13 cellular contexts compared by ENCODE assay signal in genomic region chr16:31467151-31467550, GRCh38. TPM values are rescaled to one million over a fixed set of nuclear protein-coding genes. Genes with fewer than 3 reads are reported as not detected.
DNase-seq lines count a peak whose midpoint lies in the region; ATAC-seq and TF ChIP-seq lines count a peak whose summit lies in the region.
"Had no signal": no experiment of that assay in that cellular context is flagged by ENCODE, and none has a peak within 500 bp of the region (broad histone marks: within the 10 kb centered on the region; RNA-seq: fewer than 3 reads in every experiment).

No MANE protein-coding gene starts in this region.

- dilution Hi-C loops in mammary epithelial cell (cut with HindIII; ENCODE audit: low sequenced_read_pairs): loop anchor here (10.0 to 25.0 kb wide), 3 partner anchors 198 to 388 kb away; partner anchors contain the start of gene FUS

- CTCF ChIA-PET in mammary epithelial cell (lab: Charles Lee; ENCODE audit: low non-redundant PET): no interaction called here

- H3K4me3 Mint-ChIP-seq in effector memory CD8-positive, alpha-beta T cell: peak overlapping the region in 1 of 2 donors; percentile 29

- in situ Hi-C loops in mammary epithelial cell (cut with MboI; ENCODE audit: low sequenced_read_pairs in 2 of 2): loop anchor here in 1 of 2 donors (25.0 kb wide), 1 partner anchor 395 kb away; the partner anchor contains the start of gene ZNF267

- no TSS peak for BruUV-seq in mammary epithelial cell (replicated peaks; lab: Mats Ljungman, UMichigan)

- no peaks in the 10 kb centered on the region for H3K9me3 Mint-ChIP-seq in effector memory CD8-positive, alpha-beta T cell

- peaks cover 4% of the 10 kb centered on the region for H3K36me3 ChIP-seq in mammary epithelial cell (ENCODE audit: insufficient read depth, low read length)

- H3K79me2 ChIP-seq in mammary epithelial cell (ENCODE audit: insufficient read depth, low read length): no peaks in the 10 kb centered on the region

- intact Hi-C loops in mammary epithelial cell (cut with micrococcal nuclease): no loop called here

- peak overlapping the region; percentile 16 to 67 for H3K27ac Mint-ChIP-seq in effector memory CD8-positive, alpha-beta T cell

- 81% methylated on average over 2 of the region's 2 CpGs for WGBS in mammary epithelial cell (ENCODE audit: low coverage, missing lambda C conversion rate)

- peak; percentile 74 for ATAC-seq in GM19467 (IDR thresholded peaks at IDR 0.05; ENCODE audit: unreplicated experiment)
- no peak for ATAC-seq in effector memory CD8-positive, alpha-beta T cell (replicated peaks)
- ATAC-seq: left colon had no signal

- peaks cover 29% of the 10 kb centered on the region for H3K36me3 Mint-ChIP-seq in effector memory CD8-positive, alpha-beta T cell (ENCODE audit: insufficient read depth)

- H4K20me1 ChIP-seq in mammary epithelial cell (ENCODE audit: insufficient read depth, low read length): no peaks in the 10 kb centered on the region

- no peaks in the 10 kb centered on the region for H3K9me3 ChIP-seq in mammary epithelial cell (replicated peaks; ENCODE audit: insufficient read depth, low read length)

- H3K27me3 ChIP-seq in mammary epithelial cell (ENCODE audit: insufficient read depth, low read length): no peaks in the 10 kb centered on the region
- H3K27me3 ChIP-seq: cardiac muscle cell had no signal

- no peak overlapping the region for H3K27ac ChIP-seq in mammary epithelial cell (ENCODE audit: insufficient read depth, low read depth, low read length)
- H3K27ac ChIP-seq: C4-2B, cardiac muscle cell had no signal

- no peak overlapping the region for H2AFZ ChIP-seq in mammary epithelial cell (ENCODE audit: low read depth, low read length)

- TF ChIP-seq CTCF in mammary epithelial cell (conservative IDR thresholded peaks at IDR 0.05 in 1 of 2, IDR thresholded peaks at IDR 0.05 in 1 of 2; ENCODE audit: extremely low read depth in 1 of 2, insufficient read depth in 1 of 2, low read depth in 1 of 2, low read length in 2 of 2): no peak

- peaks cover 8% of the 10 kb centered on the region for H3K4me1 ChIP-seq in mammary epithelial cell (ENCODE audit: insufficient read depth, low read length)

- no peak overlapping the region for H3K4me2 ChIP-seq in mammary epithelial cell (ENCODE audit: insufficient read depth, low read depth, low read length)

- H3K4me3 ChIP-seq in mammary epithelial cell (replicated peaks in 1 of 3; ENCODE audit: insufficient read depth in 1 of 3, low read depth in 2 of 3, low read length in 3 of 3): no peak overlapping the region
- H3K4me3 ChIP-seq: cardiac muscle cell had no signal

- H3K27me3 Mint-ChIP-seq in effector memory CD8-positive, alpha-beta T cell: peaks cover 6 to 13% of the 10 kb centered on the region in 2 donors

- DNase-seq in AML-193 (lab: John Stamatoyannopoulos, UW): peak; percentile 48 to 55
- peak; percentile 49 for DNase-seq in HT1080 (ENCODE audit: low read depth)
- DNase-seq in effector memory CD8-positive, alpha-beta T cell: no peak
- no peak for DNase-seq in mammary epithelial cell
- no peak for DNase-seq in NCI-H774 (lab: John Stamatoyannopoulos, UW)
- DNase-seq in iPS-NIHi7 (ENCODE audit: extremely low spot score): no peak
- DNase-seq in effector CD4-positive, alpha-beta T cell: no peak
- DNase-seq: left colon, NCI-H526 had no signal

- no peak overlapping the region for H3K9ac ChIP-seq in mammary epithelial cell (ENCODE audit: insufficient read depth, low read length)

- H3K4me1 Mint-ChIP-seq in effector memory CD8-positive, alpha-beta T cell (ENCODE audit: low read depth in 2 of 2): peaks cover 2 to 9% of the 10 kb centered on the region in 2 donors

RNA-seq across cellular contexts. Expression of gene TGFB1I1, which starts 4.8 kb away (rescaled TPM):
- 35.9 and 90.6 TPM in 2 replicates for total RNA-seq in HT1080 (2014; rRNA removed; shearing (Covaris generic))
- 115 and 118 TPM in 2 replicates for polyA plus RNA-seq in HT1080 (2015; cell fraction: cytosol; rRNA removed)
- 130 and 132 TPM in 2 replicates for polyA plus RNA-seq in HT1080 (2015; cell fraction: nucleus; rRNA removed)
- 10 to 100 TPM; 45.4 to 50.7 TPM for total RNA-seq in mammary epithelial cell
- polyA plus RNA-seq in mammary epithelial cell: 22.7 TPM
- 62.4 TPM for polyA minus RNA-seq in mammary epithelial cell

RNA-seq across cellular contexts. Expression of gene ARMC5, which starts 7.8 kb away (rescaled TPM):
- total RNA-seq in HT1080 (2014; rRNA removed; shearing (Covaris generic)): 19.8 and 21.5 TPM in 2 replicates
- polyA plus RNA-seq in HT1080 (2015; cell fraction: cytosol; rRNA removed): 10.3 and 10.5 TPM in 2 replicates
- 27.1 and 27.7 TPM in 2 replicates for polyA plus RNA-seq in HT1080 (2015; cell fraction: nucleus; rRNA removed)
- 10 to 100 TPM in 1 of 2 donors, 1 to 10 TPM in 1; 8.7 to 10.7 TPM for total RNA-seq in mammary epithelial cell
- 6.4 TPM for polyA plus RNA-seq in mammary epithelial cell
- 9.8 TPM for polyA minus RNA-seq in mammary epithelial cell

RNA-seq across cellular contexts. Expression of gene SLC5A2, which starts 15.8 kb away (rescaled TPM):
- not detected in 2 replicates for total RNA-seq in HT1080 (2014; rRNA removed; shearing (Covaris generic))
- polyA plus RNA-seq in HT1080 (2015; cell fraction: cytosol; rRNA removed): not detected in 2 replicates
- polyA plus RNA-seq in HT1080 (2015; cell fraction: nucleus; rRNA removed): not detected in 2 replicates
- under 1 TPM in 1 of 2 donors, not detected in 1; 0.66 TPM for total RNA-seq in mammary epithelial cell
- polyA plus RNA-seq in mammary epithelial cell: 0.17 TPM
- not detected for polyA minus RNA-seq in mammary epithelial cell
- total RNA-seq: pulmonary artery endothelial cell had no signal

RNA-seq across cellular contexts. Expression of gene ZNF843, which starts 24.6 kb away (rescaled TPM):
- total RNA-seq in HT1080 (2014; rRNA removed; shearing (Covaris generic)): not detected in 2 replicates
- 0.12 and 0.27 TPM in 2 replicates for polyA plus RNA-seq in HT1080 (2015; cell fraction: cytosol; rRNA removed)
- not detected in 2 replicates for polyA plus RNA-seq in HT1080 (2015; cell fraction: nucleus; rRNA removed)
- under 1 TPM; 0.09 to 0.17 TPM for total RNA-seq in mammary epithelial cell
- polyA plus RNA-seq in mammary epithelial cell: 0.06 TPM
- not detected for polyA minus RNA-seq in mammary epithelial cell

RNA-seq across cellular contexts. Expression of gene COX6A2, which starts 39.0 kb away (rescaled TPM):
- not detected in 2 replicates for total RNA-seq in HT1080 (2014; rRNA removed; shearing (Covaris generic))
- polyA plus RNA-seq in HT1080 (2015; cell fraction: cytosol; rRNA removed): not detected in 2 replicates
- not detected in 2 replicates for polyA plus RNA-seq in HT1080 (2015; cell fraction: nucleus; rRNA removed)
- total RNA-seq in mammary epithelial cell: not detected
- not detected for polyA plus RNA-seq in mammary epithelial cell
- not detected for polyA minus RNA-seq in mammary epithelial cell
- total RNA-seq: left colon, pulmonary artery endothelial cell had no signal

Comparison
In these comparisons a context has a peak if more than half of its experiments do, and no peak if none do; other contexts are left out.
1. DNase-seq: peak in AML-193 (2 of 2) and HT1080 (single experiment); none in effector memory CD8-positive, alpha-beta T cell (0 of 3), mammary epithelial cell (single experiment), NCI-H774 (single experiment), iPS-NIHi7 (single experiment) and effector CD4-positive, alpha-beta T cell (single experiment).